ENCODE assay signal across 29 cellular contexts in genomic region chr19:39003188-39003587, GRCh38.
"Had no signal": no experiment of that assay in that cellular context is flagged by ENCODE, and none has a peak within 500 bp of the region (broad histone marks: within the 10 kb centered on the region; RNA-seq: fewer than 3 reads in every experiment).

No MANE protein-coding gene starts in this region.

- H3K36me3 ChIP-seq: colonic mucosa, esophagus muscularis mucosa, esophagus squamous epithelium, gastrocnemius medialis, gastroesophageal sphincter, heart left ventricle, heart right ventricle had no signal

- H3K4me1 ChIP-seq: colonic mucosa, esophagus muscularis mucosa, esophagus squamous epithelium, foreskin keratinocyte, gastrocnemius medialis, gastroesophageal sphincter, heart left ventricle, heart right ventricle had no signal

- H3K4me3 Mint-ChIP-seq: dendritic cell treated with granulocyte-macrophage colony-stimulating factor and Interleukin-4, amounts not matched to agents 40 ng/mL and 50 ng/mL, for 4 days; effector memory CD8-positive, alpha-beta T cell; endodermal cell had no signal

- H3K4me1 Mint-ChIP-seq: endodermal cell had no signal

- H3K27me3 ChIP-seq: colonic mucosa, dorsolateral prefrontal cortex, foreskin keratinocyte had no signal

- ATAC-seq: effector memory CD8-positive, alpha-beta T cell; esophagus mucosa; foreskin keratinocyte; gastrocnemius medialis; gastroesophageal sphincter; heart left ventricle; heart right ventricle had no signal

- H3K9me3 ChIP-seq: colonic mucosa, esophagus muscularis mucosa, esophagus squamous epithelium, gastrocnemius medialis, gastroesophageal sphincter, heart left ventricle, heart right ventricle had no signal

- H3K27ac ChIP-seq: colonic mucosa, coronary artery, dorsolateral prefrontal cortex, epithelial cell of prostate, esophagus muscularis mucosa, esophagus squamous epithelium, foreskin keratinocyte, gastrocnemius medialis, gastroesophageal sphincter, heart left ventricle, heart right ventricle had no signal

- H3K4me3 ChIP-seq: colonic mucosa, coronary artery, dorsolateral prefrontal cortex, esophagus muscularis mucosa, esophagus squamous epithelium, gastrocnemius medialis, gastroesophageal sphincter, heart left ventricle, heart right ventricle had no signal

- DNase-seq: colonic mucosa; cortex of kidney; dermis blood vessel endothelial cell; dorsolateral prefrontal cortex; effector CD4-positive, alpha-beta T cell; effector CD8-positive, alpha-beta T cell; effector memory CD4-positive, alpha-beta T cell; effector memory CD8-positive, alpha-beta T cell; endodermal cell; erythroblast; esophagus squamous epithelium; foreskin fibroblast; foreskin keratinocyte; foreskin melanocyte; gastrocnemius medialis; glutamatergic neuron; head of caudate nucleus; heart left ventricle; heart right ventricle had no signal

- H3K9me3 Mint-ChIP-seq: dendritic cell treated with granulocyte-macrophage colony-stimulating factor and Interleukin-4, amounts not matched to agents 40 ng/mL and 50 ng/mL, for 4 days; effector memory CD8-positive, alpha-beta T cell; endodermal cell had no signal

- H3K27ac Mint-ChIP-seq: dendritic cell treated with granulocyte-macrophage colony-stimulating factor and Interleukin-4, amounts not matched to agents 40 ng/mL and 50 ng/mL, for 4 days; effector memory CD8-positive, alpha-beta T cell; endodermal cell had no signal

- FAIRE-seq: colon, endometrium, endothelial cell of umbilical vein, frontal cortex had no signal
